In genomic region chr1:246775531-246776385, GRCh38 we compare ENCODE assay signal across 2 cellular contexts.
TF ChIP-seq lines count a peak whose summit lies in the region.

No MANE protein-coding gene starts in this region.

TF ChIP-seq in HepG2, 621 proteins besides CTCF, POLR2A, EP300 and RAD21:
- TF ChIP-seq ZNF891 (CRISPR knock-in tag; IDR thresholded peaks at IDR 0.05) (no peak), MAFK (conservative IDR thresholded peaks at IDR 0.05 in 1 of 2, IDR thresholded peaks at IDR 0.05 in 1 of 2; ENCODE audit: low read length in 2 of 2) (0 out of 4 replicates have a peak, but pooled peaks of 1 of the 2 experiments have one; percentile 7)

TF ChIP-seq in K562, 482 proteins besides CTCF, POLR2A, EP300 and RAD21:
- no peak for TF ChIP-seq HMGN3 (IDR thresholded peaks at IDR 0.05; ENCODE audit: borderline replicate concordance, extremely low read depth, insufficient read length, low read depth, low read length)
- TF ChIP-seq C11orf30 (IDR thresholded peaks at IDR 0.05; ENCODE audit: low read depth): peak; percentile 28; the same call in 1 of the 2 replicates
- peak; percentile 52; the same call in 1 of the 2 replicates for TF ChIP-seq ZNF316 (IDR thresholded peaks at IDR 0.05)
- no peak for TF ChIP-seq ZNF165 (CRISPR knock-in tag; IDR thresholded peaks at IDR 0.05; ENCODE audit: borderline replicate concordance)
- TF ChIP-seq USF1 (CRISPR knock-in tag; IDR thresholded peaks at IDR 0.05): no peak
